22 cellular contexts compared by ENCODE assay signal in the genomic region with DNA sequence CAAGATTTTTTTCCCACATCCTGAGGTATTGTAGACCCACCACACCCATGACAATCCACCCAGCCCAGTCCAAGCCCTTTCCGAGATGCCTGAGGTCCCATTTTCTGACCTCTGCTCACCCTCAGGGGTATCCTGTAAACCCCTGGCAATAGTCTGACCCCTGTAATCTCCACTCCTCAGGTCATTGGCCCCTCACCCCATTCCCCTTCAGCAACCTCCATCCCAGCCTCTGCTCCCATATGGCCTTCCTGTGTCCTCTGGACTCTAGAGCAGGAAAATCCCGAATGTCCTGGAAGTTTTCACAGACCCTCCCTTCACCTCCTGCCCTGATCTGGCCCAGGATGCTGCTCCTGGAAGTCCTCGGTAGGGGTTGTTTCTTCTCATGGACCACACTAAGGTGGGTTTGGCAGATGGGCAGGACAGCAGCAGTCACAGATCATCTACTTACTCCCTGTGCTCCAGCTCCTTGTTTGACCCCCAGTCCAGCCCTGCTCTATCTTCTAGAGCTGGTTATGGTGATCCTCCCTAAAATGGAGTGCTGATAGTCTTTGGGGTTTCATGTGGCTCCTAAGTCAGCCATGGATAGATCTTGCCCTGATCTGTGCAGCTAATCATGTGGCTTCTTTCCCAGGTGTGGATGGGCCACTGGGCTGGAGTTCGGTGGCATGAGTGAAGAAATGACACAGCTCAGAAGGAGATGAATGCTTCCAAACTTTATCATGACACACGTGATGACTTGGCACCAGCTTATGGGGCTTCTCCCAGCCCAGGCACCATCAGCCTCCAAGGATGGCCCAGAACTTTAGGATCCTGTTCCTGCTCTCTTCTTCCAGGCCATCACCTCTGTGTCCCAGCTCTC. TPM values are rescaled to one million over a fixed set of nuclear protein-coding genes. Genes with fewer than 3 reads are reported as not detected.
"Had no signal": no experiment of that assay in that cellular context is flagged by ENCODE, and none has a peak within 500 bp of the region (broad histone marks: within the 10 kb centered on the region; RNA-seq: fewer than 3 reads in every experiment).

No MANE protein-coding gene starts in this region.

- H3K27me3 ChIP-seq: adrenal gland had no signal

- ATAC-seq: activated T-cell treated with anti-CD3 and anti-CD28 coated beads, Interleukin-2, amount 50 U/mL, for 4 hours; left ventricle myocardium superior; sciatic nerve had no signal

- H3K36me3 ChIP-seq: adrenal gland, esophagus squamous epithelium, spleen, stomach, thoracic aorta had no signal

- H3K4me2 ChIP-seq: SK-N-SH had no signal

- H3K9me3 Mint-ChIP-seq: activated T-cell treated with anti-CD3 and anti-CD28 coated beads, Interleukin-2, amount 50 U/mL, for 4 hours; memory B cell; nephron had no signal

- H3K27ac Mint-ChIP-seq: memory B cell, nephron had no signal

- H3K4me3 Mint-ChIP-seq: activated T-cell treated with anti-CD3 and anti-CD28 coated beads, Interleukin-2, amount 50 U/mL, for 4 hours; memory B cell; nephron had no signal

- H3K36me3 Mint-ChIP-seq: memory B cell had no signal

- DNase-seq: activated CD4-positive, CD25-positive, alpha-beta regulatory T cell treated with anti-CD3 and anti-CD28 coated beads, Interleukin-2, amount 50 U/mL, for 72 hours; activated naive CD4-positive, alpha-beta T cell; activated T-cell treated with anti-CD3 and anti-CD28 coated beads, Interleukin-2, amount 50 U/mL, for 4 hours; adrenal gland; central memory CD4-positive, alpha-beta T cell; esophagus squamous epithelium; glutamatergic neuron; left ventricle myocardium superior; SK-N-SH; spleen; stomach; T-helper 1 cell had no signal

- H3K4me1 ChIP-seq: adrenal gland, esophagus squamous epithelium, stomach had no signal

- H3K9me3 ChIP-seq: adrenal gland, esophagus squamous epithelium, SK-N-SH, spleen, stomach, thoracic aorta had no signal

- H3K4me1 Mint-ChIP-seq: nephron had no signal

- H3K4me3 ChIP-seq: adrenal gland, coronary artery, esophagus squamous epithelium, spleen, stomach, thoracic aorta had no signal

- H3K9ac ChIP-seq: SK-N-SH had no signal

- H3K27ac ChIP-seq: adrenal gland, coronary artery, esophagus squamous epithelium, spleen, stomach, thoracic aorta had no signal

RNA-seq across cellular contexts. Expression of a gene that starts 12.0 kb away (rescaled TPM):
- total RNA-seq: pulmonary artery endothelial cell had no signal

RNA-seq across cellular contexts. Expression of a gene that starts 37.0 kb away (rescaled TPM):
- total RNA-seq: adrenal gland, esophagus squamous epithelium, fibroblast of villous mesenchyme, kidney epithelial cell, left ventricle myocardium superior, omental fat pad, pulmonary artery endothelial cell, sciatic nerve, spleen, stomach, thoracic aorta, ureter had no signal
- polyA plus RNA-seq: adrenal gland, SK-N-SH, spleen, stomach had no signal

RNA-seq across cellular contexts. Expression of a gene that starts 50.1 kb away (rescaled TPM):
- total RNA-seq: esophagus squamous epithelium, left ventricle myocardium superior, omental fat pad, pulmonary artery endothelial cell, sciatic nerve, spleen, stomach, thoracic aorta, ureter had no signal
- polyA plus RNA-seq: adrenal gland, spleen, stomach had no signal
